Comparison of ENCODE assay signal across 19 cellular contexts in genomic region chr5:5418764-5419163, GRCh38. TPM values are rescaled to one million over a fixed set of nuclear protein-coding genes. Genes with fewer than 3 reads are reported as not detected.
DNase-seq lines count a peak whose midpoint lies in the region; ATAC-seq and TF ChIP-seq lines count a peak whose summit lies in the region.
"Had no signal": no experiment of that assay in that cellular context is flagged by ENCODE, and none has a peak within 500 bp of the region (broad histone marks: within the 10 kb centered on the region; RNA-seq: fewer than 3 reads in every experiment).

No MANE protein-coding gene starts in this region.

- H3K36me3 ChIP-seq in ACC112 (ENCODE audit: insufficient read depth, low read length) (no peaks in the 10 kb centered on the region), brain microvascular endothelial cell (replicated peaks) (peaks cover 3% of the 10 kb centered on the region), trophoblast cell (ENCODE audit: control insufficient read depth in 1 of 2, insufficient read depth in 2 of 2, low read length in 2 of 2) (no peaks in the 10 kb centered on the region)
- H3K36me3 ChIP-seq: left lung, MG63, thyroid gland had no signal

- H3K14ac ChIP-seq in trophoblast cell (ENCODE audit: low read length): no peak overlapping the region

- no peak overlapping the region for H2AK5ac ChIP-seq in trophoblast cell (ENCODE audit: low read length)

- peaks cover 10% of the 10 kb centered on the region for H3K79me1 ChIP-seq in trophoblast cell (ENCODE audit: low read length)

- no peak overlapping the region for H3K4me3 Mint-ChIP-seq in activated T-helper 17 cell treated with anti-CD3 and anti-CD28 coated beads, Interleukin-2, amount 50 U/mL, for 72 hours
- H3K4me3 Mint-ChIP-seq: activated B cell treated with CpG ODN at 0.5 μM for 24 hours; activated naive CD8-positive, alpha-beta T cell treated with anti-CD3 and anti-CD28 coated beads for 36 hours; activated T-helper 1 cell treated with anti-CD3 and anti-CD28 coated beads, Interleukin-12 subunit alpha, Interleukin-12 subunit beta, Interleukin-2, Interleukin-4 antibody, amounts not matched to agents 30 ng/mL and 10 ng/mL and 1 ng/mL, durations not matched to agents 14 hours and 24 hours and 36 hours; T-helper 2 cell treated with Interferon-gamma antibody and Interleukin-4, amounts not matched to agents 5 μg/mL and 100 μg/mL, for 36 hours had no signal

- H3K27ac ChIP-seq in ACC112 (ENCODE audit: low read depth, low read length) (peak overlapping the region; percentile 1; the same call in 1 of the 2 replicates), brain microvascular endothelial cell (peak overlapping the region; percentile 59), trophoblast cell (ENCODE audit: low read depth, low read length) (no peak overlapping the region)
- H3K27ac ChIP-seq: left lung, SJSA1, thyroid gland had no signal

- no peaks in the 10 kb centered on the region for H3K36me3 Mint-ChIP-seq in activated T-helper 17 cell treated with anti-CD3 and anti-CD28 coated beads, Interleukin-2, amount 50 U/mL, for 72 hours (ENCODE audit: low read depth)

- H3K4ac ChIP-seq in trophoblast cell (ENCODE audit: low read depth, low read length): no peak overlapping the region

- peaks cover 8% of the 10 kb centered on the region for H3K4me1 Mint-ChIP-seq in activated T-helper 17 cell treated with anti-CD3 and anti-CD28 coated beads, Interleukin-2, amount 50 U/mL, for 72 hours

- H2AFZ ChIP-seq in ACC112 (ENCODE audit: low read length, unreplicated experiment): peak overlapping the region; percentile 4
- H2AFZ ChIP-seq in trophoblast cell (ENCODE audit: insufficient read depth, low read length, poor library complexity): no peak overlapping the region

- no peak overlapping the region for H3K23ac ChIP-seq in trophoblast cell (ENCODE audit: low read length)

- H3K4me2 ChIP-seq in trophoblast cell (ENCODE audit: low read length): no peak overlapping the region

- TF ChIP-seq CTCF in brain microvascular endothelial cell (IDR thresholded peaks at IDR 0.05; ENCODE audit: low read depth, low read length, missing control alignments): no peak

- H2BK120ac ChIP-seq in trophoblast cell (ENCODE audit: insufficient read depth, low read length, poor library complexity): no peak overlapping the region

- H2BK5ac ChIP-seq in trophoblast cell (ENCODE audit: low read depth, low read length, poor library complexity): no peak overlapping the region

- in situ Hi-C loops in brain microvascular endothelial cell (cut with HindIII; ENCODE audit: low pct_ligation_motif_present, low sequenced_read_pairs): no loop called here

- no peaks in the 10 kb centered on the region for H3K9me3 Mint-ChIP-seq in activated T-helper 17 cell treated with anti-CD3 and anti-CD28 coated beads, Interleukin-2, amount 50 U/mL, for 72 hours
- H3K9me3 Mint-ChIP-seq: activated B cell treated with CpG ODN at 0.5 μM for 24 hours; activated naive CD8-positive, alpha-beta T cell treated with anti-CD3 and anti-CD28 coated beads for 36 hours; activated T-helper 1 cell treated with anti-CD3 and anti-CD28 coated beads, Interleukin-12 subunit alpha, Interleukin-12 subunit beta, Interleukin-2, Interleukin-4 antibody, amounts not matched to agents 30 ng/mL and 10 ng/mL and 1 ng/mL, durations not matched to agents 14 hours and 24 hours and 36 hours; T-helper 2 cell treated with Interferon-gamma antibody and Interleukin-4, amounts not matched to agents 5 μg/mL and 100 μg/mL, for 36 hours had no signal

- H3K4me1 ChIP-seq in ACC112 (ENCODE audit: control insufficient read depth, insufficient read depth, low read length, unreplicated experiment) (peaks cover 26% of the 10 kb centered on the region), trophoblast cell (ENCODE audit: control insufficient read depth in 1 of 2, insufficient read depth in 2 of 2, low read length in 2 of 2) (peaks cover 2 to 9% of the 10 kb centered on the region in 2 experiments)

- H3K79me2 ChIP-seq in ACC112 (ENCODE audit: control insufficient read depth, insufficient read depth, low read length, unreplicated experiment) (peaks cover 13% of the 10 kb centered on the region), trophoblast cell (ENCODE audit: control insufficient read depth, insufficient read depth, low read length, poor library complexity) (peaks cover 10% of the 10 kb centered on the region)

- H3K27me3 Mint-ChIP-seq in activated T-helper 17 cell treated with anti-CD3 and anti-CD28 coated beads, Interleukin-2, amount 50 U/mL, for 72 hours: no peaks in the 10 kb centered on the region
- H3K27me3 Mint-ChIP-seq: activated B cell treated with CpG ODN at 0.5 μM for 24 hours; activated naive CD8-positive, alpha-beta T cell treated with anti-CD3 and anti-CD28 coated beads for 36 hours had no signal

- H2BK12ac ChIP-seq in trophoblast cell (ENCODE audit: low read length): no peak overlapping the region

- H3K4me3 ChIP-seq in ACC112 (ENCODE audit: low read depth, low read length): 0 out of 2 replicates have a peak overlapping the region, but pooled peaks have one; percentile 50
- no peak overlapping the region for H3K4me3 ChIP-seq in brain microvascular endothelial cell (ENCODE audit: low read depth, low read length)
- H3K4me3 ChIP-seq in trophoblast cell (ENCODE audit: low read depth, low read length): no peak overlapping the region
- H3K4me3 ChIP-seq: left lung, MG63, SJSA1, thyroid gland had no signal

- H3K18ac ChIP-seq in trophoblast cell (ENCODE audit: low read length): no peak overlapping the region

- no peaks in the 10 kb centered on the region for H3K9me3 ChIP-seq in trophoblast cell (ENCODE audit: insufficient read depth, low read depth, low read length)
- H3K9me3 ChIP-seq: left lung, MG63, thyroid gland had no signal

- no peak for ATAC-seq in activated T-helper 17 cell treated with anti-CD3 and anti-CD28 coated beads, Interleukin-2, amount 50 U/mL, for 72 hours (replicated peaks)
- ATAC-seq: left lung had no signal

- DNase-seq in NCI-H128 (lab: John Stamatoyannopoulos, UW; ENCODE audit: unreplicated experiment) (peak; percentile 36), NCI-H526 (lab: John Stamatoyannopoulos, UW) (peak; percentile 17 to 48), brain microvascular endothelial cell (no peak), trophoblast cell (no peak), NOMO-1 (lab: John Stamatoyannopoulos, UW; ENCODE audit: unreplicated experiment in 2 of 2) (no peak), HPDE6-E6E7 (ENCODE audit: extremely low spot score) (no peak)
- DNase-seq: 8988T; activated B cell treated with CpG ODN at 0.5 μM for 24 hours; activated naive CD8-positive, alpha-beta T cell treated with anti-CD3 and anti-CD28 coated beads for 36 hours; cortex of kidney; left lung; stimulated activated naive CD4-positive, alpha-beta T cell had no signal

- no CpG with 5 or more reads among the region's 7 CpGs for WGBS in trophoblast cell (ENCODE audit: extremely low coverage, insufficient coverage, insufficient read length)

- H3K27me3 ChIP-seq in ACC112 (ENCODE audit: insufficient read depth, low read length) (no peaks in the 10 kb centered on the region), brain microvascular endothelial cell (replicated peaks) (no peaks in the 10 kb centered on the region), trophoblast cell (ENCODE audit: insufficient read depth, low read length) (no peaks in the 10 kb centered on the region)
- H3K27me3 ChIP-seq: left lung, MG63, SJSA1, thyroid gland had no signal

- H4K91ac ChIP-seq in trophoblast cell (ENCODE audit: low read depth, low read length): no peak overlapping the region

- no peak overlapping the region for H3K9ac ChIP-seq in trophoblast cell (ENCODE audit: low read length)

- no peak overlapping the region for H3K27ac Mint-ChIP-seq in activated T-helper 17 cell treated with anti-CD3 and anti-CD28 coated beads, Interleukin-2, amount 50 U/mL, for 72 hours
- H3K27ac Mint-ChIP-seq: activated B cell treated with CpG ODN at 0.5 μM for 24 hours; activated naive CD8-positive, alpha-beta T cell treated with anti-CD3 and anti-CD28 coated beads for 36 hours; activated T-helper 1 cell treated with anti-CD3 and anti-CD28 coated beads, Interleukin-12 subunit alpha, Interleukin-12 subunit beta, Interleukin-2, Interleukin-4 antibody, amounts not matched to agents 30 ng/mL and 10 ng/mL and 1 ng/mL, durations not matched to agents 14 hours and 24 hours and 36 hours; T-helper 2 cell treated with Interferon-gamma antibody and Interleukin-4, amounts not matched to agents 5 μg/mL and 100 μg/mL, for 36 hours had no signal

- no peak overlapping the region for H4K12ac ChIP-seq in trophoblast cell (ENCODE audit: low read depth, low read length)

- H4K8ac ChIP-seq in trophoblast cell (ENCODE audit: low read depth, low read length): no peak overlapping the region

RNA-seq across cellular contexts. Expression of gene ICE1, which starts 3.7 kb away (rescaled TPM):
- 15.4 and 15.9 TPM in 2 replicates for polyA plus RNA-seq in trophoblast cell (2013)
- total RNA-seq in activated T-helper 17 cell treated with anti-CD3 and anti-CD28 coated beads, Interleukin-2, amount 50 U/mL, for 72 hours: 10 to 100 TPM; 19.1 to 27.8 TPM

Comparison
In these comparisons a context has a peak if more than half of its experiments do, and no peak if none do; other contexts are left out.
1. DNase-seq: peak in NCI-H128 (single experiment) and NCI-H526 (2 of 2); none in brain microvascular endothelial cell (single experiment), trophoblast cell (0 of 2), NOMO-1 (0 of 2) and HPDE6-E6E7 (single experiment).